In genomic region chr5:73201547-73202513, GRCh38 we compare ENCODE assay signal across 8 cellular contexts. TPM values are rescaled to one million over a fixed set of nuclear protein-coding genes. Genes with fewer than 3 reads are reported as not detected.
A peak's percentile ranks its signal among the peaks of the same experiment; 100 is the strongest.
DNase-seq lines count a peak whose midpoint lies in the region; ATAC-seq and TF ChIP-seq lines count a peak whose summit lies in the region.

No MANE protein-coding gene starts in this region.

- H3K36me3 Mint-ChIP-seq in osteocyte (ENCODE audit: unreplicated experiment), result no peaks in the 10 kb centered on the region

- intact Hi-C loops in transverse colon (cut with DNase I; ENCODE audit: low total_unique reads), result no loop called here

- peaks cover 7% of the 10 kb centered on the region for H3K27me3 ChIP-seq in transverse colon

- H3K27ac Mint-ChIP-seq in osteocyte (ENCODE audit: unreplicated experiment), result no peak overlapping the region

- in situ Hi-C loops in GM13976 (cut with MboI; ENCODE audit: low sequenced_read_pairs, unreplicated experiment) (no loop called here), transverse colon (cut with MboI; ENCODE audit: low pct_ligation_motif_present in 1 of 4, low pct_unique_long_range_greater_than_20kb in 1 of 4, low sequenced_read_pairs in 3 of 4) (loop anchor here in 3 of 4 donors (10.0 to 25.0 kb wide), 3 partner anchors 117 to 247 kb away; partner anchors contain the start of genes FOXD1 (in 2 of the 3) and FCHO2 (in 1 of the 3))

- no peaks in the 10 kb centered on the region for H3K9me3 ChIP-seq in transverse colon

- peaks cover 16% of the 10 kb centered on the region for H3K4me1 Mint-ChIP-seq in osteocyte (ENCODE audit: unreplicated experiment)

- WGBS in transverse colon (ENCODE audit: low coverage in 1 of 2), 2 donors, result 25 to 54% methylated on average over 2 to 34 of the region's 34 CpGs

- H3K36me3 ChIP-seq in transverse colon, result no peaks in the 10 kb centered on the region

- H3K9me3 Mint-ChIP-seq in osteocyte (ENCODE audit: unreplicated experiment), result no peaks in the 10 kb centered on the region

- TF ChIP-seq EP300 in transverse colon (IDR thresholded peaks at IDR 0.05; ENCODE audit: low read depth), result no peak

- peak overlapping the region in 3 of 4 donors; percentile 9 to 40 (median 21) for H3K4me3 ChIP-seq in transverse colon

- peak; percentile 82 for ATAC-seq in HG03354 (IDR thresholded peaks at IDR 0.05; ENCODE audit: poor library complexity, severe bottlenecking, unreplicated experiment)

- no peak overlapping the region for H3K4me3 Mint-ChIP-seq in osteocyte (ENCODE audit: unreplicated experiment)

- peaks cover 8% of the 10 kb centered on the region for H3K27me3 Mint-ChIP-seq in osteocyte (ENCODE audit: unreplicated experiment)

- peak; percentile 81 for TF ChIP-seq CTCF in GM13976 (IDR thresholded peaks at IDR 0.05; ENCODE audit: borderline replicate concordance, control extremely low read depth, extremely low read depth, insufficient read depth, missing control alignments)
- peak; percentile 77 for TF ChIP-seq CTCF in osteocyte (IDR thresholded peaks at IDR 0.05)
- TF ChIP-seq CTCF in transverse colon (IDR thresholded peaks at IDR 0.05), result peak; percentile 79 to 91 (median 83)

- peak overlapping the region in 3 of 4 donors; percentile 35 to 43 (median 38) for H3K27ac ChIP-seq in transverse colon

- peak; percentile 24 for TF ChIP-seq POLR2A in transverse colon (IDR thresholded peaks at IDR 0.05)

- DNase-seq in GM13976 (ENCODE audit: low spot score), result peak; percentile 80
- DNase-seq in SHP77 (lab: John Stamatoyannopoulos, UW), result peak; percentile 90
- DNase-seq in activated T-helper 9 cell treated with anti-CD3 and anti-CD28 coated beads, Interleukin-2, amount 50 U/mL, for 16 hours (ENCODE audit: low read depth), result peak; percentile 50
- peak; percentile 55 for DNase-seq in foreskin melanocyte
- peak; percentile 91 for DNase-seq in osteocyte (ENCODE audit: extremely low spot score, unreplicated experiment)
- DNase-seq in transverse colon, result peak; percentile 92
- DNase-seq in NCI-H1694 treated with DMSO at 0.1 percent for 48 hours (lab: John Stamatoyannopoulos, UW), result no peak

- peaks cover 0 to 17% (median 10%) of the 10 kb centered on the region in 4 donors for H3K4me1 ChIP-seq in transverse colon

RNA-seq across cellular contexts. Expression of gene TMEM174, which starts 28.8 kb away (rescaled TPM):
- not detected in 2 replicates for total RNA-seq in osteocyte
- total RNA-seq in transverse colon, result under 1 TPM in 1 of 4 donors, not detected in 3; 0.64 TPM
